ENCODE assay signal across 1 cellular context in genomic region chr5:134845852-134846640, GRCh38.
TF ChIP-seq lines count a peak whose summit lies in the region.

Gene C5orf24 (plus strand): TSS chr5:134845968. CDS start chr5:134854901, 8,933 bp downstream.

TF ChIP-seq in K562, 482 proteins besides CTCF, POLR2A, EP300 and RAD21 (continued from another document):
- TF ChIP-seq CBX8 (IDR thresholded peaks at IDR 0.05; ENCODE audit: borderline replicate concordance, extremely low read depth, low read depth, low read length, poor library complexity, severe bottlenecking) (no peak), TCFL5 (CRISPR knock-in tag; conservative IDR thresholded peaks at IDR 0.05) (no peak), ZNF766 (CRISPR knock-in tag; conservative IDR thresholded peaks at IDR 0.05) (peak; percentile 71), ZNF280A (IDR thresholded peaks at IDR 0.05; ENCODE audit: low read depth, partially characterized antibody) (no peak), TCF7L2 (IDR thresholded peaks at IDR 0.05; ENCODE audit: low read depth, low read length) (no peak), RBM34 (IDR thresholded peaks at IDR 0.05; ENCODE audit: borderline replicate concordance, insufficient read depth, low read length) (0 out of 2 replicates have a peak, but pooled peaks have one; percentile 39), ID3 (CRISPR knock-in tag; IDR thresholded peaks at IDR 0.05) (no peak), ID3 (tag; IDR thresholded peaks at IDR 0.05) (peak; percentile 72; the same call in 1 of the 2 replicates), ZFP30 (CRISPR knock-in tag; IDR thresholded peaks at IDR 0.05; ENCODE audit: borderline replicate concordance) (no peak), TFAP4 (CRISPR knock-in tag; IDR thresholded peaks at IDR 0.05; ENCODE audit: borderline replicate concordance) (peak; percentile 78), ESRRB (CRISPR knock-in tag; IDR thresholded peaks at IDR 0.05; ENCODE audit: borderline replicate concordance) (no peak), DMBX1 (CRISPR knock-in tag; IDR thresholded peaks at IDR 0.05; ENCODE audit: borderline replicate concordance) (no peak; the same call in 1 of the 2 replicates), BRD4 (IDR thresholded peaks at IDR 0.05) (no peak), GATA2 (CRISPR knock-in tag; IDR thresholded peaks at IDR 0.05) (peak; percentile 83), NR0B1 (IDR thresholded peaks at IDR 0.05; ENCODE audit: partially characterized antibody) (no peak), SAFB2 (IDR thresholded peaks at IDR 0.05; ENCODE audit: borderline replicate concordance, low read depth, low read length, severe bottlenecking) (no peak), PTRF (tag; IDR thresholded peaks at IDR 0.05) (no peak), CREB3L1 (IDR thresholded peaks at IDR 0.05; ENCODE audit: borderline replicate concordance, low read depth) (peak; percentile 82; the same call in 1 of the 2 replicates), ELF4 (CRISPR knock-in tag; IDR thresholded peaks at IDR 0.05) (no peak), HMGXB4 (CRISPR knock-in tag; IDR thresholded peaks at IDR 0.05) (peak; percentile 60; the same call in 1 of the 2 replicates), ZNF184 (CRISPR knock-in tag; IDR thresholded peaks at IDR 0.05) (no peak), NCOR1 (IDR thresholded peaks at IDR 0.05) (0 out of 2 replicates have a peak, but pooled peaks have one; percentile 36), SPI1 (IDR thresholded peaks at IDR 0.05; ENCODE audit: borderline replicate concordance, low read depth, low read length) (0 out of 2 replicates have a peak, but pooled peaks have one; percentile 33), SRSF9 (IDR thresholded peaks at IDR 0.05; ENCODE audit: borderline replicate concordance, low read depth, low read length) (no peak), MGA (IDR thresholded peaks at IDR 0.05) (no peak; the same call in 1 of the 2 replicates)
